ENCODE assay signal across 17 cellular contexts in the genomic region with DNA sequence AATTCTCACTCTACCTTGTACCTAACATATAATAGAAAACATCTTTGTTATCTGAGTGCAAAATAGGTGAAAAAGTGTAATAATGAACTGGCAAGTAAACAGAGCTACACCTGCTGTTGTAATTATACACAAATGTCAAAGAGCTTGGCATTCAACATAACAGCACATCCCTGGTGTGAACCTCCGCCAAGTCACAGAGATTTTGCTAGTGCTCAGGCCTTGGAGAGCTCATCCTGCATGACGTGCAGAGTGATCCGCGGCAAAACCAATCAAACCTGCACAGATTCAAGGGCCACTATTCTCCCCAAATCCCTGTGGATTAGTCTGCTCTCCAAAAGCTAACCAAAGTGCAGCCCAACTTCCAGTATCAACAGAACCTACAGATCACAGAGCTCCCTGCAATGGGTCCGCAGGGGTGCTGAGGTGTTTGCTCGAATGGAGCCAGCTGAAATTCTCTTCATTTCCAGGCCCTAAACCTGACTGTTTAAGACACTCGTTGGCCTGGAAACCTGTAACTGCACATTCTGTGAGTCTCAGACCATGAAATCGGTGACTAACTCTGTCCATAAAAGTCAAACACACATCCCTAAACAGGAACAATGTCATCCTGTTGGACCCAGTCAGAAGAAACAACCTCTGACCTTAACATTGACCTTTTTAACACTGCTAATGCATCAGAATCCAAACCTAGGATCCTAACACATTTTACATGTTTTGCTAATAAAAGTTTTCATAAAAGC.
"Had no signal": no experiment of that assay in that cellular context is flagged by ENCODE, and none has a peak within 500 bp of the region (broad histone marks: within the 10 kb centered on the region; RNA-seq: fewer than 3 reads in every experiment).

No MANE protein-coding gene starts in this region.

- H3K27ac ChIP-seq: esophagus muscularis mucosa, lower lobe of right lung, thyroid gland had no signal

- H3K4me3 Mint-ChIP-seq: activated CD4-positive, alpha-beta T cell treated with anti-CD3 and anti-CD28 coated beads for 36 hours; activated CD8-positive, alpha-beta T cell treated with anti-CD3 and anti-CD28 coated beads, Interleukin-2, amount 10 ng/mL, durations not matched to agents 7 days and 5 days; activated naive CD8-positive, alpha-beta T cell treated with anti-CD3 and anti-CD28 coated beads for 36 hours; activated T-cell treated with anti-CD3 and anti-CD28 coated beads, Interleukin-2, amount 50 U/mL, for 72 hours; mesothelial cell of epicardium; neural crest cell; stimulated activated memory B cell treated with anti-CD40 and anti-IgM and Interleukin-4, amounts not matched to agents 10 μg/mL and 1 μg/mL and 100 μg/mL, for 72 hours; T-helper 17 cell had no signal

- H3K27me3 ChIP-seq: esophagus muscularis mucosa, thyroid gland had no signal

- H3K4me3 ChIP-seq: esophagus muscularis mucosa, lower lobe of right lung, thyroid gland had no signal

- FAIRE-seq: endometrium had no signal

- H3K36me3 Mint-ChIP-seq: activated naive CD8-positive, alpha-beta T cell treated with anti-CD3 and anti-CD28 coated beads for 36 hours; stimulated activated memory B cell treated with anti-CD40 and anti-IgM and Interleukin-4, amounts not matched to agents 10 μg/mL and 1 μg/mL and 100 μg/mL, for 72 hours had no signal

- H3K9me3 Mint-ChIP-seq: activated naive CD8-positive, alpha-beta T cell treated with anti-CD3 and anti-CD28 coated beads for 36 hours; activated T-cell treated with anti-CD3 and anti-CD28 coated beads, Interleukin-2, amount 50 U/mL, for 72 hours; mesothelial cell of epicardium; neural crest cell had no signal

- H3K4me1 ChIP-seq: esophagus muscularis mucosa, lower lobe of right lung, thyroid gland had no signal

- H3K36me3 ChIP-seq: thyroid gland had no signal

- H3K27ac Mint-ChIP-seq: activated CD4-positive, alpha-beta T cell treated with anti-CD3 and anti-CD28 coated beads for 36 hours; activated CD8-positive, alpha-beta T cell treated with anti-CD3 and anti-CD28 coated beads, Interleukin-2, amount 10 ng/mL, durations not matched to agents 7 days and 5 days; activated naive CD8-positive, alpha-beta T cell treated with anti-CD3 and anti-CD28 coated beads for 36 hours; activated T-cell treated with anti-CD3 and anti-CD28 coated beads, Interleukin-2, amount 50 U/mL, for 72 hours; mesothelial cell of epicardium; stimulated activated memory B cell treated with anti-CD40 and anti-IgM and Interleukin-4, amounts not matched to agents 10 μg/mL and 1 μg/mL and 100 μg/mL, for 72 hours; T-helper 17 cell had no signal

- DNase-seq: activated CD4-positive, alpha-beta T cell treated with anti-CD3 and anti-CD28 coated beads for 36 hours; activated CD8-positive, alpha-beta memory T cell treated with anti-CD3 and anti-CD28 coated beads, Interleukin-2, amount 50 U/mL, for 4 hours; activated CD8-positive, alpha-beta T cell treated with anti-CD3 and anti-CD28 coated beads, Interleukin-2, amount 10 ng/mL, durations not matched to agents 7 days and 5 days; activated gamma-delta T cell treated with Interleukin-2 at 50 U/mL for 16 hours; activated naive CD8-positive, alpha-beta T cell treated with anti-CD3 and anti-CD28 coated beads for 36 hours; activated T-cell treated with anti-CD3 and anti-CD28 coated beads, Interleukin-2, amount 50 U/mL, for 72 hours; amygdala; hippocampal formation; lower lobe of right lung; stimulated activated CD4-positive, alpha-beta T cell treated with anti-CD3 and anti-CD28 coated beads, Interleukin-2, amount 100 ng/mL, for 48 hours; T-helper 17 cell; thyroid gland had no signal

- H3K27me3 Mint-ChIP-seq: activated naive CD8-positive, alpha-beta T cell treated with anti-CD3 and anti-CD28 coated beads for 36 hours had no signal

- H3K4me1 Mint-ChIP-seq: activated CD4-positive, alpha-beta T cell treated with anti-CD3 and anti-CD28 coated beads for 36 hours; activated naive CD8-positive, alpha-beta T cell treated with anti-CD3 and anti-CD28 coated beads for 36 hours; mesothelial cell of epicardium; stimulated activated memory B cell treated with anti-CD40 and anti-IgM and Interleukin-4, amounts not matched to agents 10 μg/mL and 1 μg/mL and 100 μg/mL, for 72 hours had no signal

- ATAC-seq: activated CD4-positive, alpha-beta T cell treated with anti-CD3 and anti-CD28 coated beads for 36 hours; activated CD8-positive, alpha-beta T cell treated with anti-CD3 and anti-CD28 coated beads, Interleukin-2, amount 10 ng/mL, durations not matched to agents 7 days and 5 days; activated T-cell treated with anti-CD3 and anti-CD28 coated beads, Interleukin-2, amount 50 U/mL, for 72 hours; lower lobe of right lung; stimulated activated memory B cell treated with anti-CD40 and anti-IgM and Interleukin-4, amounts not matched to agents 10 μg/mL and 1 μg/mL and 100 μg/mL, for 72 hours; T-helper 17 cell had no signal

- H3K9me3 ChIP-seq: esophagus muscularis mucosa, lower lobe of right lung, thyroid gland had no signal
